In genomic region chr19:30701178-30701577, GRCh38 we compare ENCODE assay signal across 16 cellular contexts.
DNase-seq lines count a peak whose midpoint lies in the region; ATAC-seq, FAIRE-seq and TF ChIP-seq lines count a peak whose summit lies in the region.
"Had no signal": no experiment of that assay in that cellular context is flagged by ENCODE, and none has a peak within 500 bp of the region (broad histone marks: within the 10 kb centered on the region; RNA-seq: fewer than 3 reads in every experiment).

No MANE protein-coding gene starts in this region.

- no peak overlapping the region for H3K27ac ChIP-seq in IMR-90 (ENCODE audit: insufficient read depth, low read length)
- H3K27ac ChIP-seq in neural progenitor cell, result no peak overlapping the region
- H3K27ac ChIP-seq: C4-2B had no signal

- no peaks in the 10 kb centered on the region for H3K9me1 ChIP-seq in IMR-90 (ENCODE audit: insufficient read depth, low read length)

- in situ Hi-C loops in IMR-90 (cut with MboI; ENCODE audit: low sequenced_read_pairs), result no loop called here

- CTCF ChIA-PET in IMR-90 (lab: Yijun Ruan, JAX), result no interaction called here

- TF ChIP-seq CTCF in IMR-90 (conservative IDR thresholded peaks at IDR 0.05; ENCODE audit: low read depth, low read length) (no peak), neural progenitor cell (IDR thresholded peaks at IDR 0.05) (no peak)

- no peak for DNase-seq in GM12891 (ENCODE audit: insufficient read length, low spot score)
- DNase-seq in IMR-90, result no peak
- peak; percentile 2 to 9 for DNase-seq in erythroblast (lab: John Stamatoyannopoulos, UW)
- DNase-seq in neural progenitor cell (ENCODE audit: low spot score), result no peak
- DNase-seq: AML-193; Caco-2; CD4-positive, alpha-beta T cell; DMS153; DMS79; GDM1; GOT3; H9 had no signal

- H3K4me1 ChIP-seq in IMR-90 (ENCODE audit: control insufficient read depth, insufficient read depth, low read length) (no peaks in the 10 kb centered on the region), neural progenitor cell (no peaks in the 10 kb centered on the region)
- H3K4me1 ChIP-seq: Caco-2 had no signal

- H2BK20ac ChIP-seq in IMR-90 (ENCODE audit: low read depth, low read length), result no peak overlapping the region

- WGBS in IMR-90 (ENCODE audit: extremely low coverage in 2 of 2, insufficient read length in 1 of 2), 2 experiments, result 100% methylated on average over 1 of the region's 2 CpGs; no CpG with 5 or more reads in 1 of the 2 experiments

- no peak overlapping the region for H2AFZ ChIP-seq in IMR-90 (replicated peaks; ENCODE audit: low read length, poor library complexity)
- no peak overlapping the region for H2AFZ ChIP-seq in neural progenitor cell (replicated peaks)

- peak overlapping the region; percentile 86 for H2BK5ac ChIP-seq in IMR-90 (ENCODE audit: low read depth, low read length, poor library complexity, severe bottlenecking)

- no peak overlapping the region for H2AK9ac ChIP-seq in IMR-90 (replicated peaks; ENCODE audit: low read depth, low read length, poor library complexity)

- no peak overlapping the region for H4K8ac ChIP-seq in IMR-90 (ENCODE audit: low read depth in 2 of 2, low read length in 2 of 2)

- no peaks in the 10 kb centered on the region for H3K79me2 ChIP-seq in neural progenitor cell (ENCODE audit: low read depth)

- no peaks in the 10 kb centered on the region for H4K20me1 ChIP-seq in IMR-90 (ENCODE audit: insufficient read depth, low read length)
- no peaks in the 10 kb centered on the region for H4K20me1 ChIP-seq in neural progenitor cell (ENCODE audit: low read depth)

- H3K23ac ChIP-seq in IMR-90 (ENCODE audit: low read depth, low read length), result no peak overlapping the region

- H3K56ac ChIP-seq in IMR-90 (ENCODE audit: extremely low read depth, insufficient read depth, low read length), result no peak overlapping the region

- H2BK15ac ChIP-seq in IMR-90 (ENCODE audit: low read depth, low read length), result no peak overlapping the region

- no peak overlapping the region for H4K5ac ChIP-seq in IMR-90 (ENCODE audit: low read depth, low read length)

- H3K14ac ChIP-seq in IMR-90 (replicated peaks; ENCODE audit: low read depth, low read length), result no peak overlapping the region

- H3K4ac ChIP-seq in IMR-90 (ENCODE audit: low read depth, low read length), result no peak overlapping the region

- H3K36me3 ChIP-seq in IMR-90 (ENCODE audit: control insufficient read depth, insufficient read depth, low read length) (no peaks in the 10 kb centered on the region), neural progenitor cell (no peaks in the 10 kb centered on the region)

- H3K4me1 Mint-ChIP-seq in neural progenitor cell, result peaks cover 3% of the 10 kb centered on the region

- H3K4me3 ChIP-seq in IMR-90 (ENCODE audit: insufficient read depth, low read depth, low read length) (no peak overlapping the region), neural progenitor cell (no peak overlapping the region)

- H2BK120ac ChIP-seq in IMR-90 (ENCODE audit: low read depth, low read length), result no peak overlapping the region

- H3K79me1 ChIP-seq in IMR-90 (ENCODE audit: low read depth in 1 of 2, low read length in 2 of 2), result no peaks in the 10 kb centered on the region

- no peak overlapping the region for H4K91ac ChIP-seq in IMR-90 (ENCODE audit: insufficient read depth, low read depth, low read length)

- H3K27me3 ChIP-seq in IMR-90 (ENCODE audit: control insufficient read depth, insufficient read depth, low read length), result no peaks in the 10 kb centered on the region
- no peaks in the 10 kb centered on the region for H3K27me3 ChIP-seq in neural progenitor cell

- dilution Hi-C loops in IMR-90 (cut with HindIII; ENCODE audit: low sequenced_read_pairs, unreplicated experiment), result no loop called here

- ATAC-seq in IMR-90 (ENCODE audit: low read depth) (no peak), GM18868 (IDR thresholded peaks at IDR 0.05; ENCODE audit: unreplicated experiment) (no peak), HG02884 (IDR thresholded peaks at IDR 0.05; ENCODE audit: unreplicated experiment) (no peak)

- no peaks in the 10 kb centered on the region for H3K36me3 Mint-ChIP-seq in neural progenitor cell

- H3K27me3 Mint-ChIP-seq in neural progenitor cell (ENCODE audit: insufficient read depth, low read depth), result peaks cover 2% of the 10 kb centered on the region

- H3K18ac ChIP-seq in IMR-90 (ENCODE audit: low read depth, low read length), result no peak overlapping the region

- no peak overlapping the region for H2AK5ac ChIP-seq in IMR-90 (ENCODE audit: low read depth, low read length)

- H3K27ac Mint-ChIP-seq in neural progenitor cell, result no peak overlapping the region
- H3K27ac Mint-ChIP-seq: CD4-positive, alpha-beta T cell; H9 had no signal

- POLR2A ChIA-PET in IMR-90 (lab: Charles Lee; ENCODE audit: unreplicated experiment), result no interaction called here

- no peaks in the 10 kb centered on the region for H3F3A ChIP-seq in neural progenitor cell (ENCODE audit: low read depth)

- H3K9me3 Mint-ChIP-seq in neural progenitor cell, result no peaks in the 10 kb centered on the region
- H3K9me3 Mint-ChIP-seq: CD4-positive, alpha-beta T cell; H9 had no signal

- TF ChIP-seq POLR2A in GM12891 (IDR thresholded peaks at IDR 0.05; ENCODE audit: low read depth, low read length) (no peak), IMR-90 (IDR thresholded peaks at IDR 0.05; ENCODE audit: low read depth, low read length) (no peak), erythroblast (IDR thresholded peaks at IDR 0.05; ENCODE audit: low read length) (no peak)

- no peaks in the 10 kb centered on the region for H3K9me3 ChIP-seq in IMR-90 (ENCODE audit: control insufficient read depth, insufficient read depth, low read length)
- no peaks in the 10 kb centered on the region for H3K9me3 ChIP-seq in neural progenitor cell (ENCODE audit: low read depth)
- H3K9me3 ChIP-seq: Caco-2 had no signal

- H3K9ac ChIP-seq in IMR-90 (ENCODE audit: low read depth, low read length) (no peak overlapping the region), neural progenitor cell (no peak overlapping the region)

- BruUV-seq in IMR-90 (replicated peaks; lab: Mats Ljungman, UMichigan), result no TSS peak

- no peak overlapping the region for H3K4me2 ChIP-seq in IMR-90 (ENCODE audit: low read depth, low read length)
- H3K4me2 ChIP-seq in neural progenitor cell, result no peak overlapping the region

- FAIRE-seq in GM12891 (lab: Jason Lieb, UNC), result peak; percentile 5
- FAIRE-seq: A204.1 had no signal

- TF ChIP-seq RAD21 in IMR-90 (IDR thresholded peaks at IDR 0.05; ENCODE audit: low read length), result no peak

- no peak overlapping the region for H3K4me3 Mint-ChIP-seq in neural progenitor cell
- H3K4me3 Mint-ChIP-seq: CD4-positive, alpha-beta T cell; H9 had no signal

- intact Hi-C loops in IMR-90 (cut with micrococcal nuclease), result no loop called here

TF ChIP-seq in GM12891, 5 proteins besides CTCF, POLR2A, EP300 and RAD21:
- TF ChIP-seq PAX5 (IDR thresholded peaks at IDR 0.05; ENCODE audit: insufficient read depth, low read length, severe bottlenecking) (no peak), SPI1 (IDR thresholded peaks at IDR 0.05; ENCODE audit: low read depth, low read length) (no peak), POLR2AphosphoS5 (IDR thresholded peaks at IDR 0.05; ENCODE audit: low read depth, low read length) (no peak), POU2F2 (IDR thresholded peaks at IDR 0.05; ENCODE audit: low read depth, low read length) (no peak), TAF1 (IDR thresholded peaks at IDR 0.05; ENCODE audit: low read depth, low read length) (no peak)

TF ChIP-seq in IMR-90, 13 proteins besides CTCF, POLR2A, EP300 and RAD21:
- TF ChIP-seq BHLHE40 (IDR thresholded peaks at IDR 0.05; ENCODE audit: low read depth, low read length) (no peak), FOS (IDR thresholded peaks at IDR 0.05; ENCODE audit: low read depth, low read length) (no peak), SMC3 (IDR thresholded peaks at IDR 0.05; ENCODE audit: low read depth, low read length) (no peak), CHD1 (IDR thresholded peaks at IDR 0.05; ENCODE audit: low read depth, low read length) (no peak), CEBPB (IDR thresholded peaks at IDR 0.05; ENCODE audit: low read depth, low read length) (no peak), RFX5 (IDR thresholded peaks at IDR 0.05; ENCODE audit: low read depth, low read length) (no peak), MAFK (IDR thresholded peaks at IDR 0.05; ENCODE audit: low read depth, low read length) (no peak)

Comparison
In these comparisons a context has a peak if more than half of its experiments do, and no peak if none do; other contexts are left out.
1. DNase-seq: peak in erythroblast (2 of 2); none in GM12891 (single experiment), IMR-90 (single experiment) and neural progenitor cell (single experiment).